ENCODE assay signal across 2 cellular contexts in genomic region chrX:103685396-103685795, GRCh38.
TF ChIP-seq lines count a peak whose summit lies in the region.

No MANE protein-coding gene starts in this region.

TF ChIP-seq in A549, 52 proteins besides CTCF, POLR2A, EP300 and RAD21:
- TF ChIP-seq E2F6 (IDR thresholded peaks at IDR 0.05; ENCODE audit: borderline replicate concordance, low read depth) (no peak), POLR2AphosphoS2 (conservative IDR thresholded peaks at IDR 0.05; ENCODE audit: low read length) (no peak), MAFK (IDR thresholded peaks at IDR 0.05; ENCODE audit: partially characterized antibody) (no peak), RARB (CRISPR knock-in tag; IDR thresholded peaks at IDR 0.05) (no peak), BHLHE40 (IDR thresholded peaks at IDR 0.05; ENCODE audit: low read depth, low read length) (no peak), ELK1 (IDR thresholded peaks at IDR 0.05; ENCODE audit: low read depth, low read length) (no peak), HEYL (CRISPR knock-in tag; IDR thresholded peaks at IDR 0.05) (no peak)
- TF ChIP-seq, protein P1, sequence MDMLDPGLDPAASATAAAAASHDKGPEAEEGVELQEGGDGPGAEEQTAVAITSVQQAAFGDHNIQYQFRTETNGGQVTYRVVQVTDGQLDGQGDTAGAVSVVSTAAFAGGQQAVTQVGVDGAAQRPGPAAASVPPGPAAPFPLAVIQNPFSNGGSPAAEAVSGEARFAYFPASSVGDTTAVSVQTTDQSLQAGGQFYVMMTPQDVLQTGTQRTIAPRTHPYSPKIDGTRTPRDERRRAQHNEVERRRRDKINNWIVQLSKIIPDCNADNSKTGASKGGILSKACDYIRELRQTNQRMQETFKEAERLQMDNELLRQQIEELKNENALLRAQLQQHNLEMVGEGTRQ (IDR thresholded peaks at IDR 0.05): no peak
- TF ChIP-seq, protein P2, sequence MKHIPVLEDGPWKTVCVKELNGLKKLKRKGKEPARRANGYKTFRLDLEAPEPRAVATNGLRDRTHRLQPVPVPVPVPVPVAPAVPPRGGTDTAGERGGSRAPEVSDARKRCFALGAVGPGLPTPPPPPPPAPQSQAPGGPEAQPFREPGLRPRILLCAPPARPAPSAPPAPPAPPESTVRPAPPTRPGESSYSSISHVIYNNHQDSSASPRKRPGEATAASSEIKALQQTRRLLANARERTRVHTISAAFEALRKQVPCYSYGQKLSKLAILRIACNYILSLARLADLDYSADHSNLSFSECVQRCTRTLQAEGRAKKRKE (CRISPR knock-in tag; IDR thresholded peaks at IDR 0.05; ENCODE audit: low read depth): no peak

TF ChIP-seq in GM23338, 12 proteins besides CTCF, POLR2A, EP300 and RAD21 (continued from another document):
- TF ChIP-seq JUNB (IDR thresholded peaks at IDR 0.05; ENCODE audit: unreplicated experiment): no peak
- no peak for TF ChIP-seq ZNF462 (CRISPR knock-in tag; IDR thresholded peaks at IDR 0.05)
- no peak for TF ChIP-seq CREB1 (CRISPR knock-in tag; IDR thresholded peaks at IDR 0.05; ENCODE audit: low read depth)
- TF ChIP-seq STAT1 (IDR thresholded peaks at IDR 0.05; ENCODE audit: unreplicated experiment): no peak
- no peak for TF ChIP-seq NANOG (IDR thresholded peaks at IDR 0.05; ENCODE audit: borderline replicate concordance)
- TF ChIP-seq, protein P3, sequence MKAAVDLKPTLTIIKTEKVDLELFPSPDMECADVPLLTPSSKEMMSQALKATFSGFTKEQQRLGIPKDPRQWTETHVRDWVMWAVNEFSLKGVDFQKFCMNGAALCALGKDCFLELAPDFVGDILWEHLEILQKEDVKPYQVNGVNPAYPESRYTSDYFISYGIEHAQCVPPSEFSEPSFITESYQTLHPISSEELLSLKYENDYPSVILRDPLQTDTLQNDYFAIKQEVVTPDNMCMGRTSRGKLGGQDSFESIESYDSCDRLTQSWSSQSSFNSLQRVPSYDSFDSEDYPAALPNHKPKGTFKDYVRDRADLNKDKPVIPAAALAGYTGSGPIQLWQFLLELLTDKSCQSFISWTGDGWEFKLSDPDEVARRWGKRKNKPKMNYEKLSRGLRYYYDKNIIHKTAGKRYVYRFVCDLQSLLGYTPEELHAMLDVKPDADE (IDR thresholded peaks at IDR 0.05): no peak
TF ChIP-seq in GM23338: peak in this region for 0.
